9 cellular contexts compared by ENCODE assay signal in the genomic region with DNA sequence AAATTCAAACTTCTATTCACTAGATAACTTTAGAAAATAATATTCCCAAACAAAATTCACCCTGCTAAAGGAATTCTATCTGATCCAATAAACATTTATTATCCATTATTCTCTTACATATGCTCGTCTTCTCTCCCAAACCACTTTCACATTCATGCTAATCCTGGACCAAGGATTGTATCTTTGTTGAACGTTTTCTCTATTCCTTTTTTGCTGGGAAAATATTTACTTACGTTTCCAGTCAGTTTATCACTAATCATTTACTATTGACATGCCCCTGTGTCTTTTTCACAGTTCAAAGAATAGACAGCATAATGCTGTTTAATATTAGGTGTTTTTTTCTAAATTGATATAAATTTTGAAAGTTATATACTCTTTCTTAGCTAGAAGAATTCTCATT. TPM values are rescaled to one million over a fixed set of nuclear protein-coding genes. Genes with fewer than 3 reads are reported as not detected.
"Had no signal": no experiment of that assay in that cellular context is flagged by ENCODE, and none has a peak within 500 bp of the region (broad histone marks: within the 10 kb centered on the region; RNA-seq: fewer than 3 reads in every experiment).

No MANE protein-coding gene starts in this region.

- H3K4me3 ChIP-seq: K562 had no signal

- DNase-seq: IMR-90, KBM-7, KG1 had no signal

- H3K27ac ChIP-seq: HL-60 had no signal

- FAIRE-seq: HTR-8/SVneo, K562 had no signal

- ATAC-seq: K562 had no signal

RNA-seq across cellular contexts. Expression of gene TEX47, which starts 3.2 kb away (rescaled TPM):
- total RNA-seq: HT-29, HT1080, IMR-90, K562 had no signal
- polyA plus RNA-seq: IgD-negative memory B cell, IMR-90, K562 had no signal

RNA-seq across cellular contexts. Expression of gene ZNF804B, which starts 32.9 kb away (rescaled TPM):
- total RNA-seq: HT-29, HT1080, IMR-90 had no signal
- polyA plus RNA-seq: IgD-negative memory B cell, IMR-90, K562 had no signal
